ENCODE assay signal across 9 cellular contexts in genomic region chr11:9613830-9614762, GRCh38.
DNase-seq lines count a peak whose midpoint lies in the region; ATAC-seq and TF ChIP-seq lines count a peak whose summit lies in the region.
"Had no signal": no experiment of that assay in that cellular context is flagged by ENCODE, and none has a peak within 500 bp of the region (broad histone marks: within the 10 kb centered on the region; RNA-seq: fewer than 3 reads in every experiment).

No MANE protein-coding gene starts in this region.

- peak; percentile 81 for TF ChIP-seq CTCF in VCaP (conservative IDR thresholded peaks at IDR 0.05)

- H3K27ac ChIP-seq in VCaP (peak overlapping the region; percentile 71), iPS-20b (ENCODE audit: low read length) (no peak overlapping the region), skin epidermis (peak overlapping the region; percentile 81 to 99 (median 92))
- H3K27ac ChIP-seq: C4-2B had no signal

- peaks cover 9% of the 10 kb centered on the region; the same call in 1 of the 2 replicates for H3K4me1 ChIP-seq in iPS-20b (ENCODE audit: insufficient read depth, low read length)

- peak; percentile 70 for ATAC-seq in HG02840 (IDR thresholded peaks at IDR 0.05; ENCODE audit: low FRiP score, unreplicated experiment)

- peaks cover 11% of the 10 kb centered on the region; the same call in 1 of the 2 replicates for H3K27me3 ChIP-seq in iPS-20b (ENCODE audit: insufficient read depth, low read length)

- H3K9me3 ChIP-seq in iPS-20b (ENCODE audit: insufficient read depth, low read depth, low read length), result no peaks in the 10 kb centered on the region

- H3K36me3 ChIP-seq in iPS-20b (ENCODE audit: insufficient read depth, low read depth, low read length), result no peaks in the 10 kb centered on the region

- peak overlapping the region; percentile 62; the same call in 1 of the 2 replicates for H3K9ac ChIP-seq in iPS-20b (ENCODE audit: low read depth, low read length)

- DNase-seq in NCI-H1436 (lab: John Stamatoyannopoulos, UW) (peak; percentile 51), NCI-H1436 treated with DMSO at 0.1 percent for 48 hours (lab: John Stamatoyannopoulos, UW) (no peak), NCI-H1930 (lab: John Stamatoyannopoulos, UW) (peak; percentile 70 to 79), T47D (ENCODE audit: low read depth in 1 of 2, low spot score in 1 of 2) (peak; percentile 55 to 81)

- in situ Hi-C loops in T47D (cut with HindIII; ENCODE audit: low pct_unique_long_range_greater_than_20kb, low sequenced_read_pairs), result no loop called here

- H3K4me3 ChIP-seq in iPS-20b (ENCODE audit: low read length) (peak overlapping the region; percentile 66), skin epidermis (peak overlapping the region; percentile 27 to 43 (median 38))
